Comparison of ENCODE assay signal across 22 cellular contexts in genomic region chr3:195696632-195697278, GRCh38. TPM values are rescaled to one million over a fixed set of nuclear protein-coding genes. Genes with fewer than 3 reads are reported as not detected.
DNase-seq lines count a peak whose midpoint lies in the region; ATAC-seq and TF ChIP-seq lines count a peak whose summit lies in the region.
"Had no signal": no experiment of that assay in that cellular context is flagged by ENCODE, and none has a peak within 500 bp of the region (broad histone marks: within the 10 kb centered on the region; RNA-seq: fewer than 3 reads in every experiment).

No MANE protein-coding gene starts in this region.

- no peak overlapping the region for H2AK5ac ChIP-seq in trophoblast cell (ENCODE audit: low read length)

- H3K9me2 ChIP-seq in GM23338 (ENCODE audit: insufficient read depth), result no peaks in the 10 kb centered on the region

- H4K20me1 ChIP-seq in GM23338 (replicated peaks; ENCODE audit: insufficient read depth), result no peaks in the 10 kb centered on the region; the same call in 1 of the 2 replicates

- no peak overlapping the region for H3K23ac ChIP-seq in trophoblast cell (ENCODE audit: low read length)

- H4K8ac ChIP-seq in trophoblast cell (ENCODE audit: low read depth, low read length), result no peak overlapping the region

- no peaks in the 10 kb centered on the region for H3F3A ChIP-seq in GM23338 (replicated peaks; ENCODE audit: low read depth)

- no peak overlapping the region for H3K14ac ChIP-seq in trophoblast cell (ENCODE audit: low read length)

- peaks cover 27% of the 10 kb centered on the region for H3K4me1 Mint-ChIP-seq in GM23338

- no peak overlapping the region for H3K27ac ChIP-seq in GM23338 (ENCODE audit: low read depth)
- peak overlapping the region; percentile 7; the same call in 1 of the 2 replicates for H3K27ac ChIP-seq in VCaP
- no peak overlapping the region for H3K27ac ChIP-seq in trophoblast cell (ENCODE audit: low read depth, low read length)
- no peak overlapping the region for H3K27ac ChIP-seq in prostate gland
- H3K27ac ChIP-seq: ascending aorta, GM23248, spleen, suprapubic skin had no signal

- no peak overlapping the region for H3K9ac ChIP-seq in trophoblast cell (ENCODE audit: low read length)
- H3K9ac ChIP-seq: GM23248 had no signal

- H2BK120ac ChIP-seq in trophoblast cell (ENCODE audit: insufficient read depth, low read length, poor library complexity), result no peak overlapping the region

- intact Hi-C loops in prostate gland (cut with DNase I), result no loop called here

- H3K9me3 ChIP-seq in trophoblast cell (ENCODE audit: insufficient read depth, low read depth, low read length), result no peaks in the 10 kb centered on the region
- no peaks in the 10 kb centered on the region for H3K9me3 ChIP-seq in prostate gland
- H3K9me3 ChIP-seq: ascending aorta, psoas muscle, suprapubic skin had no signal

- DNase-seq in GM23338 (ENCODE audit: low spot score) (no peak), iPS-NIHi11 (ENCODE audit: low spot score) (peak; percentile 39), trophoblast cell (no peak), SIG-M5 treated with dmso at 0.1 percent for 504 hours (lab: John Stamatoyannopoulos, UW; ENCODE audit: unreplicated experiment) (no peak), prostate gland (ENCODE audit: low spot score) (no peak), GM19240 (ENCODE audit: insufficient read length, low spot score) (no peak)
- DNase-seq: activated CD4-positive, alpha-beta T cell treated with anti-CD3 and anti-CD28 coated beads, Interleukin-2, amount 50 U/mL, for 1 hour; activated naive CD4-positive, alpha-beta T cell treated with Interleukin-2 at 50 U/mL for 16 hours; DND-41; GM23248; naive thymus-derived CD8-positive, alpha-beta T cell; NCI-H1092 treated with DMSO at 0.1 percent for 48 hours; NCI-H526 treated with DMSO at 0.1 percent for 48 hours; psoas muscle; SHP77; spleen; stimulated activated CD4-positive, alpha-beta T cell treated with anti-CD3 and anti-CD28 coated beads, Interleukin-4, amount 100 ng/mL, for 4 hours; T-cell had no signal

- H3K4me3 ChIP-seq in GM23338, result no peak overlapping the region
- H3K4me3 ChIP-seq in trophoblast cell (ENCODE audit: low read depth, low read length), result no peak overlapping the region
- H3K4me3 ChIP-seq in prostate gland, result no peak overlapping the region
- H3K4me3 ChIP-seq: ascending aorta, GM23248, psoas muscle, spleen, suprapubic skin had no signal

- H3K36me3 Mint-ChIP-seq in GM23338 (ENCODE audit: low read depth), result peaks cover 12% of the 10 kb centered on the region; the same call in 2 of the 3 replicates

- peak; percentile 33 for ATAC-seq in GM23338
- ATAC-seq: naive thymus-derived CD8-positive, alpha-beta T cell; T-cell had no signal

- TF ChIP-seq CTCF in GM23338 (conservative IDR thresholded peaks at IDR 0.05; ENCODE audit: low read depth in 2 of 2), result no peak
- TF ChIP-seq CTCF in VCaP (conservative IDR thresholded peaks at IDR 0.05), result no peak
- no peak for TF ChIP-seq CTCF in prostate gland (IDR thresholded peaks at IDR 0.05)

- H3K18ac ChIP-seq in trophoblast cell (ENCODE audit: low read length), result no peak overlapping the region

- peak overlapping the region; percentile 47 for H4K12ac ChIP-seq in trophoblast cell (ENCODE audit: low read depth, low read length)

- peak overlapping the region; percentile 85 for H3K27ac Mint-ChIP-seq in GM23338
- H3K27ac Mint-ChIP-seq: memory B cell had no signal

- no peak overlapping the region for H3K4me3 Mint-ChIP-seq in GM23338
- H3K4me3 Mint-ChIP-seq: memory B cell; naive thymus-derived CD8-positive, alpha-beta T cell; T-cell had no signal

- H3K27me3 ChIP-seq in GM23338 (ENCODE audit: insufficient read depth) (no peaks in the 10 kb centered on the region), trophoblast cell (ENCODE audit: insufficient read depth, low read length) (no peaks in the 10 kb centered on the region), prostate gland (replicated peaks; ENCODE audit: insufficient read depth) (no peaks in the 10 kb centered on the region)
- H3K27me3 ChIP-seq: ascending aorta, spleen, suprapubic skin had no signal

- no peak for TF ChIP-seq POLR2A in prostate gland (IDR thresholded peaks at IDR 0.05)

- H3K79me2 ChIP-seq in GM23338 (replicated peaks; ENCODE audit: insufficient read depth), result no peaks in the 10 kb centered on the region
- H3K79me2 ChIP-seq in trophoblast cell (ENCODE audit: control insufficient read depth, insufficient read depth, low read length, poor library complexity), result no peaks in the 10 kb centered on the region

- peaks cover 18% of the 10 kb centered on the region; the same call in 1 of the 2 replicates for H3K4me1 ChIP-seq in GM23338 (ENCODE audit: insufficient read depth)
- peaks cover 9 to 11% of the 10 kb centered on the region in 2 experiments for H3K4me1 ChIP-seq in trophoblast cell (ENCODE audit: control insufficient read depth in 1 of 2, insufficient read depth in 2 of 2, low read length in 2 of 2)
- H3K4me1 ChIP-seq in prostate gland (replicated peaks), result peaks cover 4% of the 10 kb centered on the region
- H3K4me1 ChIP-seq: ascending aorta had no signal

- no peaks in the 10 kb centered on the region for H3K9me3 Mint-ChIP-seq in GM23338
- H3K9me3 Mint-ChIP-seq: memory B cell; naive thymus-derived CD8-positive, alpha-beta T cell; T-cell had no signal

- H2BK12ac ChIP-seq in trophoblast cell (ENCODE audit: low read length), result no peak overlapping the region

- no peaks in the 10 kb centered on the region for H3K79me1 ChIP-seq in trophoblast cell (ENCODE audit: low read length)

- no peak overlapping the region for H3K4ac ChIP-seq in trophoblast cell (ENCODE audit: low read depth, low read length)

- no peaks in the 10 kb centered on the region for H3K36me3 ChIP-seq in GM23338 (ENCODE audit: insufficient read depth)
- peaks cover 22 to 27% of the 10 kb centered on the region in 2 experiments for H3K36me3 ChIP-seq in trophoblast cell (ENCODE audit: control insufficient read depth in 1 of 2, insufficient read depth in 2 of 2, low read length in 2 of 2)
- H3K36me3 ChIP-seq in prostate gland, result no peaks in the 10 kb centered on the region

- no peak overlapping the region for H2BK5ac ChIP-seq in trophoblast cell (ENCODE audit: low read depth, low read length, poor library complexity)

- WGBS in trophoblast cell (ENCODE audit: extremely low coverage, insufficient coverage, insufficient read length), result no CpG with 5 or more reads among the region's 31 CpGs
- WGBS in prostate gland, result 90% methylated on average over 31 of the region's 31 CpGs

- H3K27me3 Mint-ChIP-seq in GM23338 (ENCODE audit: insufficient read depth, low read depth, poor library complexity), result no peaks in the 10 kb centered on the region
- H3K27me3 Mint-ChIP-seq: memory B cell; naive thymus-derived CD8-positive, alpha-beta T cell; T-cell had no signal

- H4K91ac ChIP-seq in trophoblast cell (ENCODE audit: low read depth, low read length), result no peak overlapping the region

- no peak overlapping the region for H2AFZ ChIP-seq in GM23338
- no peak overlapping the region for H2AFZ ChIP-seq in trophoblast cell (ENCODE audit: insufficient read depth, low read length, poor library complexity)
- H2AFZ ChIP-seq: GM23248 had no signal

- no peak overlapping the region for H3K4me2 ChIP-seq in GM23338
- H3K4me2 ChIP-seq in trophoblast cell (ENCODE audit: low read length), result no peak overlapping the region

TF ChIP-seq in GM23338, 12 proteins besides CTCF, POLR2A, EP300 and RAD21 (continues in another document):
- TF ChIP-seq EZH2 (IDR thresholded peaks at IDR 0.05; ENCODE audit: low read depth, unreplicated experiment) (no peak), JUNB (IDR thresholded peaks at IDR 0.05; ENCODE audit: unreplicated experiment) (no peak), CREB1 (CRISPR knock-in tag; IDR thresholded peaks at IDR 0.05; ENCODE audit: low read depth) (no peak), ZNF331 (CRISPR knock-in tag; IDR thresholded peaks at IDR 0.05; ENCODE audit: low read depth) (no peak), ZNF114 (CRISPR knock-in tag; IDR thresholded peaks at IDR 0.05) (no peak), NANOG (IDR thresholded peaks at IDR 0.05; ENCODE audit: borderline replicate concordance) (no peak), ETS1 (IDR thresholded peaks at IDR 0.05) (no peak), STAT1 (IDR thresholded peaks at IDR 0.05; ENCODE audit: unreplicated experiment) (no peak)

RNA-seq across cellular contexts. Expression of gene MUC20, which starts 24.0 kb away (rescaled TPM):
- 0.12 TPM in 1 of 2 replicates, not detected in the other for total RNA-seq in GM23338 (2014; rRNA removed; shearing (Covaris generic))
- 0.29 TPM in 1 of 2 replicates, not detected in the other for polyA plus RNA-seq in GM23338 (2016; fragmentation: Nextera tagmentation; extraction: Ambion mirVana)
- 1.8 and 2.3 TPM in 2 replicates for polyA plus RNA-seq in trophoblast cell (2013)
- 10 to 100 TPM; 17.9 to 49.0 TPM for total RNA-seq in prostate gland
- total RNA-seq: GM23248 had no signal
- polyA plus RNA-seq: GM23248 had no signal

Comparison
In these comparisons a context has a peak if more than half of its experiments do, and no peak if none do; other contexts are left out.
1. RNA of gene MUC20, which starts 24.0 kb away (total RNA-seq): 17.9 to 49.0 TPM in prostate gland; 0.12 TPM in GM23338; every median in the first group is over 10 times any median in the second.